Comparison of ENCODE assay signal across 19 cellular contexts in the genomic region with DNA sequence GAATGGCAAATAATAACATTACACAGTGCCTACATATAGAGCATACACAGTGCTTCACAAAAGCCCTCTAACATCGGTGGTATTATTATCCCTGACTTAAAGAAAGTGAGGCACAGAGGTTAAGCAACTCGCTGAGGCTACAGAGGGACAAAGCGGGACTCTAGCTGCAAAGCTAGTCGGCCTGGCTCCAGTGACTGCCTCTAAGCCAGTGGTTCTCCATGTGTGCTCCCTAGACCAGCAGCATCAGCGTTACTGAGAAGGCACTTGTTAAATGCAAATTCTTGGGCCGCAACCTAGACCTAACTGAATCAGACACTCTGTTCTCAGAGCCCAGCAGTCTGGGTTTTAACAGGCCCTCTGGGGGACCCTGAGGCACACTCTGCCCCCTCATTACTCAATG. TPM values are rescaled to one million over a fixed set of nuclear protein-coding genes. Genes with fewer than 3 reads are reported as not detected.
A peak's percentile ranks its signal among the peaks of the same experiment; 100 is the strongest.
DNase-seq lines count a peak whose midpoint lies in the region; ATAC-seq, FAIRE-seq and TF ChIP-seq lines count a peak whose summit lies in the region.
"Had no signal": no experiment of that assay in that cellular context is flagged by ENCODE, and none has a peak within 500 bp of the region (broad histone marks: within the 10 kb centered on the region; RNA-seq: fewer than 3 reads in every experiment).

No MANE protein-coding gene starts in this region.

- CTCF ChIA-PET in H1 (lab: Charles Lee; ENCODE audit: partially characterized antibody) (interaction anchor here (1.0 kb wide), 1 partner anchor 216 kb away, joined by 3 read pairs; no protein-coding TSS in a partner anchor), RWPE1 (lab: Yijun Ruan, JAX) (no interaction called here)

- TF ChIP-seq CTCF in GM23338 (conservative IDR thresholded peaks at IDR 0.05; ENCODE audit: low read depth in 2 of 2) (no peak), H1 (IDR thresholded peaks at IDR 0.05; ENCODE audit: control extremely low read depth in 1 of 3, insufficient read depth in 1 of 3, low read depth in 1 of 3, low read length in 3 of 3) (no peak), thyroid gland (IDR thresholded peaks at IDR 0.05) (no peak), RWPE1 (conservative IDR thresholded peaks at IDR 0.05; ENCODE audit: low read depth) (no peak)

- H3K27ac ChIP-seq in GM23338 (ENCODE audit: low read depth) (no peak overlapping the region), H1 (ENCODE audit: low read depth, low read length) (no peak overlapping the region), thyroid gland (no peak overlapping the region), RWPE1 (no peak overlapping the region)
- H3K27ac ChIP-seq: BLaER1 treated with 17β-estradiol and CSF1 and Interleukin-3, amounts not matched to agents 10 nM and 100 nM had no signal

- no peak overlapping the region for H3K56ac ChIP-seq in H1 (replicated peaks; ENCODE audit: insufficient read length, low read depth, low read length)

- no peak overlapping the region for H3K9ac ChIP-seq in H1 (replicated peaks in 1 of 4; ENCODE audit: extremely low read depth in 1 of 4, low read depth in 3 of 4, low read length in 3 of 4)
- H3K9ac ChIP-seq: BLaER1 treated with 17β-estradiol and CSF1 and Interleukin-3, amounts not matched to agents 10 nM and 100 nM had no signal

- no peak overlapping the region for H2BK12ac ChIP-seq in H1 (ENCODE audit: low read depth, low read length)

- H3K4me3 ChIP-seq in GM23338 (no peak overlapping the region), H1 (ENCODE audit: extremely low read depth in 1 of 4, insufficient read depth in 2 of 4, low read depth in 3 of 4, low read length in 4 of 4) (no peak overlapping the region), thyroid gland (replicated peaks in 1 of 3) (no peak overlapping the region)
- H3K4me3 ChIP-seq: BLaER1 treated with 17β-estradiol and CSF1 and Interleukin-3, amounts not matched to agents 10 nM and 100 nM had no signal

- H4K5ac ChIP-seq in H1 (ENCODE audit: insufficient read length, low read depth, low read length): no peak overlapping the region

- no peak overlapping the region for H3K14ac ChIP-seq in H1 (ENCODE audit: insufficient read length)

- no peak overlapping the region for H3K4me3 Mint-ChIP-seq in GM23338
- H3K4me3 Mint-ChIP-seq: CD4-positive, CD25-positive, alpha-beta regulatory T cell had no signal

- no peaks in the 10 kb centered on the region for H3K23me2 ChIP-seq in H1 (ENCODE audit: low read depth, low read length)

- H4K20me1 ChIP-seq in GM23338 (replicated peaks; ENCODE audit: insufficient read depth) (no peaks in the 10 kb centered on the region), H1 (replicated peaks in 1 of 2; ENCODE audit: control insufficient read depth in 1 of 2, insufficient read depth in 2 of 2, low read length in 2 of 2) (no peaks in the 10 kb centered on the region)
- H4K20me1 ChIP-seq: BLaER1 treated with 17β-estradiol and CSF1 and Interleukin-3, amounts not matched to agents 10 nM and 100 nM had no signal

- ATAC-seq in GM23338: peak; percentile 61
- ATAC-seq: HCT116, HepG2 had no signal

- intact Hi-C loops in thyroid gland (cut with DNase I): no loop called here

- POLR2A ChIA-PET in H1 (lab: Charles Lee; ENCODE audit: partially characterized antibody): no interaction called here
- POLR2A ChIA-PET in RWPE1 (lab: Yijun Ruan, JAX; ENCODE audit: low non-redundant PET): no interaction called here

- H3K27ac Mint-ChIP-seq in GM23338: no peak overlapping the region

- H2BK5ac ChIP-seq in H1 (ENCODE audit: low read depth, low read length): no peak overlapping the region

- no peaks in the 10 kb centered on the region for H3K4me1 ChIP-seq in GM23338 (ENCODE audit: insufficient read depth)
- no peaks in the 10 kb centered on the region for H3K4me1 ChIP-seq in H1 (replicated peaks in 1 of 4; ENCODE audit: control insufficient read depth in 3 of 4, insufficient read depth in 4 of 4, low read length in 3 of 4)
- H3K4me1 ChIP-seq in thyroid gland: peaks cover 0 to 10% of the 10 kb centered on the region in 2 donors

- no peak overlapping the region for H4K91ac ChIP-seq in H1 (replicated peaks; ENCODE audit: insufficient read length, low read length)

- H3K23ac ChIP-seq in H1 (ENCODE audit: insufficient read length): no peak overlapping the region

- no peak overlapping the region for H2BK15ac ChIP-seq in H1 (ENCODE audit: low read length)

- H2AK5ac ChIP-seq in H1 (ENCODE audit: low read depth, low read length): no peak overlapping the region

- H3K27me3 ChIP-seq in GM23338 (ENCODE audit: insufficient read depth): no peaks in the 10 kb centered on the region
- no peaks in the 10 kb centered on the region; a peak in 1 of 7 replicates for H3K27me3 ChIP-seq in H1 (replicated peaks in 1 of 4; ENCODE audit: control insufficient read depth in 3 of 4, extremely low read depth in 1 of 4, insufficient read depth in 3 of 4, low read length in 3 of 4)
- no peaks in the 10 kb centered on the region for H3K27me3 ChIP-seq in thyroid gland
- H3K27me3 ChIP-seq: BLaER1 treated with 17β-estradiol and CSF1 and Interleukin-3, amounts not matched to agents 10 nM and 100 nM had no signal

- peak overlapping the region; percentile 90 for H2AFZ ChIP-seq in GM23338
- H2AFZ ChIP-seq in H1 (ENCODE audit: low read length): peak overlapping the region; percentile 74; the same call in 1 of the 2 replicates

- H3K36me3 Mint-ChIP-seq in GM23338 (ENCODE audit: low read depth): no peaks in the 10 kb centered on the region

- H3K4me1 Mint-ChIP-seq in GM23338: peaks cover 5% of the 10 kb centered on the region; the same call in 2 of the 3 replicates

- H3K18ac ChIP-seq in H1 (ENCODE audit: extremely low read depth, low read length): no peak overlapping the region

- H3K4me2 ChIP-seq in GM23338: no peak overlapping the region
- H3K4me2 ChIP-seq in H1 (ENCODE audit: insufficient read depth in 1 of 2, low read depth in 2 of 2, low read length in 2 of 2): no peak overlapping the region
- H3K4me2 ChIP-seq: BLaER1 treated with 17β-estradiol and CSF1 and Interleukin-3, amounts not matched to agents 10 nM and 100 nM had no signal

- H2BK120ac ChIP-seq in H1 (replicated peaks; ENCODE audit: low read depth, low read length): no peak overlapping the region

- H3K79me2 ChIP-seq in GM23338 (replicated peaks; ENCODE audit: insufficient read depth) (no peaks in the 10 kb centered on the region), H1 (ENCODE audit: control insufficient read depth in 1 of 2, insufficient read depth in 2 of 2, low read length in 2 of 2) (no peaks in the 10 kb centered on the region)

- no peak for FAIRE-seq in H1 (lab: Jason Lieb, UNC)
- FAIRE-seq: D721Med, G401.6, GM12891, H54, HepG2, HTR-8/SVneo had no signal

- no peaks in the 10 kb centered on the region for H3K9me2 ChIP-seq in GM23338 (ENCODE audit: insufficient read depth)

- peak; percentile 10 for DNase-seq in GM23338 (ENCODE audit: low spot score)
- peak; percentile 90 to 94 for DNase-seq in NCI-H526 (lab: John Stamatoyannopoulos, UW)
- DNase-seq in H1 (ENCODE audit: low read depth in 1 of 2, low spot score in 2 of 2): no peak
- peak; percentile 58 to 60 for DNase-seq in thyroid gland
- DNase-seq in activated CD4-positive, alpha-beta T cell treated with anti-CD3 and anti-CD28 coated beads for 1 hour: no peak
- DNase-seq in COLO668 (lab: John Stamatoyannopoulos, UW; ENCODE audit: unreplicated experiment): no peak
- no peak for DNase-seq in RWPE1 (ENCODE audit: low spot score)
- DNase-seq: ACHN; CD4-positive, CD25-positive, alpha-beta regulatory T cell; DMS153; EL had no signal

- TF ChIP-seq RAD21 in H1 (IDR thresholded peaks at IDR 0.05 in 1 of 2, conservative IDR thresholded peaks at IDR 0.05 in 1 of 2; ENCODE audit: low read depth in 2 of 2, low read length in 2 of 2): no peak

- no peak overlapping the region for H4K8ac ChIP-seq in H1 (ENCODE audit: extremely low read depth, insufficient read depth, low read length)

- H2BK20ac ChIP-seq in H1 (ENCODE audit: low read length): no peak overlapping the region

- H3K9me3 ChIP-seq in H1 (ENCODE audit: insufficient read depth in 2 of 2, low read depth in 1 of 2, low read length in 1 of 2) (no peaks in the 10 kb centered on the region), thyroid gland (no peaks in the 10 kb centered on the region)

- no peaks in the 10 kb centered on the region for H3K9me3 Mint-ChIP-seq in GM23338
- H3K9me3 Mint-ChIP-seq: CD4-positive, CD25-positive, alpha-beta regulatory T cell had no signal

- H3F3A ChIP-seq in GM23338 (replicated peaks; ENCODE audit: low read depth): no peaks in the 10 kb centered on the region

- H3K36me3 ChIP-seq in GM23338 (ENCODE audit: insufficient read depth): no peaks in the 10 kb centered on the region
- no peaks in the 10 kb centered on the region; a peak in 1 of 8 replicates for H3K36me3 ChIP-seq in H1 (ENCODE audit: control insufficient read depth in 2 of 4, insufficient read depth in 4 of 4, low read length in 3 of 4)
- no peaks in the 10 kb centered on the region for H3K36me3 ChIP-seq in thyroid gland
- H3K36me3 ChIP-seq: BLaER1 treated with 17β-estradiol and CSF1 and Interleukin-3, amounts not matched to agents 10 nM and 100 nM had no signal

- TF ChIP-seq EP300 in H1 (IDR thresholded peaks at IDR 0.05; ENCODE audit: borderline replicate concordance in 1 of 2, low read depth in 2 of 2, low read length in 2 of 2): no peak

- H3K79me1 ChIP-seq in H1 (ENCODE audit: low read depth, low read length): no peaks in the 10 kb centered on the region

- TF ChIP-seq POLR2A in H1 (IDR thresholded peaks at IDR 0.05; ENCODE audit: control extremely low read depth in 1 of 2, low read depth in 2 of 2, low read length in 2 of 2): no peak
- no peak for TF ChIP-seq POLR2A in thyroid gland (IDR thresholded peaks at IDR 0.05)

- WGBS in H1 (ENCODE audit: extremely low coverage in 1 of 2, insufficient coverage in 1 of 2, insufficient read length in 1 of 2, insufficient replicate concordance in 2 of 2, low coverage in 1 of 2, low lambda C conversion rate in 2 of 2, missing lambda C conversion rate in 1 of 2), 2 experiments: 82% methylated on average over 6 of the region's 6 CpGs; no CpG with 5 or more reads in 1 of the 2 experiments
- 56 to 59% methylated on average over 3 to 6 of the region's 6 CpGs for WGBS in thyroid gland, 2 donors

- peaks cover 2% of the 10 kb centered on the region for H3K27me3 Mint-ChIP-seq in GM23338 (ENCODE audit: insufficient read depth, low read depth, poor library complexity)
- H3K27me3 Mint-ChIP-seq: CD4-positive, CD25-positive, alpha-beta regulatory T cell had no signal

- no peak overlapping the region for H3K4ac ChIP-seq in H1 (replicated peaks; ENCODE audit: insufficient read length, low read depth, low read length)

RNA-seq across cellular contexts. Expression of gene LIPC, which starts 33.1 kb away (rescaled TPM):
- total RNA-seq in GM23338 (2014; rRNA removed; shearing (Covaris generic)): not detected in 2 replicates
- polyA plus RNA-seq in GM23338 (2016; fragmentation: Nextera tagmentation; extraction: Ambion mirVana): not detected in 2 replicates
- not detected in 2 replicates for total RNA-seq in H1 (2021; fragmentation: NEBNext Ultra II Directional; extraction: Animal tissue kit (Norgen Biotek cat#: 25700))
- not detected in 2 replicates for polyA plus RNA-seq in H1 (2011; rRNA removed)
- not detected for polyA plus RNA-seq in H1 (2011; cell fraction: cytosol; rRNA removed)
- not detected for polyA plus RNA-seq in H1 (2011; cell fraction: nucleus; rRNA removed)
- polyA plus RNA-seq in H1 (2012, experiment 1 of 2): not detected in 4 replicates
- not detected for polyA plus RNA-seq in H1 (2012, experiment 2 of 2)
- not detected for polyA plus RNA-seq in H1 (2013, experiment 1 of 2)
- polyA plus RNA-seq in H1 (2013, experiment 2 of 2): not detected
- polyA minus RNA-seq in H1 (2011; rRNA and poly(A)+ RNA removed): not detected in 2 replicates
- not detected for polyA minus RNA-seq in H1 (2011; cell fraction: cytosol; rRNA and poly(A)+ RNA removed)
- polyA minus RNA-seq in H1 (2011; cell fraction: nucleus; rRNA and poly(A)+ RNA removed): not detected
- total RNA-seq in thyroid gland: 1 to 10 TPM in 3 of 4 donors, under 1 TPM in 1; 0.81 to 4.6 (median 1.8) TPM

Comparison
In these comparisons a context has a peak if more than half of its experiments do, and no peak if none do; other contexts are left out.
1. DNase-seq: peak in GM23338 (single experiment), NCI-H526 (2 of 2) and thyroid gland (2 of 2); none in H1 (0 of 2), activated CD4-positive, alpha-beta T cell treated with anti-CD3 and anti-CD28 coated beads for 1 hour (single experiment), COLO668 (single experiment) and RWPE1 (single experiment).